8 cellular contexts compared by ENCODE assay signal in the genomic region with DNA sequence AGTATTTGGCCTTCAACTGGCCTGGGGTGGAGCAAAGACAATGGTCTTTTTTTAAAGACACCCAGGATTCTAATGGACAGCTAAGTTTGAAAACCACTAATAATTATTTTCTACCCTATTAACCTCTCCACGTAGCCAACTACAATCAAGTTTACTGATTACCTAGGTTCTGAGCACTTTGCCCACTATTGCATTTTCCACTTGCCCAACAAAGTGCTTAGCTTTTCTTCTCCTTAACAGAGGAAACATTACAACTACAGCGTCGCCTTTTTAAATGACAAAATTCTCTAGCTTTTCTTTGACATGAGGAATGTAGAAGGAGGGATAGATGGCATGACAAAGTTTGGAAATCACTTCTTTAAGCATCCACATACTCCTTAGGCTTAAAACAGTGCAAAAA. TPM values are rescaled to one million over a fixed set of nuclear protein-coding genes. Genes with fewer than 3 reads are reported as not detected.
DNase-seq lines count a peak whose midpoint lies in the region; TF ChIP-seq lines count a peak whose summit lies in the region.

No MANE protein-coding gene starts in this region.

- H3K9me3 ChIP-seq in GM23248 (ENCODE audit: low read depth) (no peaks in the 10 kb centered on the region), skeletal muscle satellite cell (replicated peaks; ENCODE audit: low read length) (no peaks in the 10 kb centered on the region)

- H3K27ac ChIP-seq in GM23248 = peak overlapping the region; percentile 98

- H3K4me2 ChIP-seq in GM23248 (ENCODE audit: unreplicated experiment) = peak overlapping the region; percentile 90
- H3K4me2 ChIP-seq in skeletal muscle satellite cell (ENCODE audit: low read length) = peak overlapping the region; percentile 88

- in situ Hi-C loops in GM23248 (cut with MboI) = no loop called here

- peaks cover 41% of the 10 kb centered on the region for H3F3A ChIP-seq in GM23248 (ENCODE audit: insufficient read depth)

- no peaks in the 10 kb centered on the region for H3K9me2 ChIP-seq in GM23248 (ENCODE audit: insufficient read depth)

- no peaks in the 10 kb centered on the region for H3K27me3 ChIP-seq in GM23248 (replicated peaks; ENCODE audit: insufficient read depth)
- H3K27me3 ChIP-seq in skeletal muscle satellite cell (ENCODE audit: control insufficient read depth, insufficient read depth, low read length) = no peaks in the 10 kb centered on the region

- H3K36me3 ChIP-seq in GM23248 (ENCODE audit: low read depth) (no peaks in the 10 kb centered on the region; the same call in 1 of the 2 replicates), skeletal muscle satellite cell (ENCODE audit: insufficient read depth, low read length) (no peaks in the 10 kb centered on the region)

- H3K9ac ChIP-seq in GM23248 (peak overlapping the region; percentile 100), skeletal muscle satellite cell (ENCODE audit: low read depth, low read length) (peak overlapping the region; percentile 99)

- 3 to 4% methylated on average over 3 of the region's 3 CpGs for WGBS in GM23248 (ENCODE audit: low coverage in 1 of 2, low lambda C conversion rate in 2 of 2, missing lambda C conversion rate in 2 of 2), 2 experiments

- TF ChIP-seq CTCF in WI38 (IDR thresholded peaks at IDR 0.05; ENCODE audit: low read depth, low read length) (no peak), fibroblast of the aortic adventitia (IDR thresholded peaks at IDR 0.05; ENCODE audit: insufficient read depth, low read length) (no peak)

- no peak overlapping the region for H2AFZ ChIP-seq in GM23248

- H3K79me2 ChIP-seq in GM23248 (ENCODE audit: insufficient read depth) = peaks cover 69% of the 10 kb centered on the region

- peaks cover 36% of the 10 kb centered on the region for H4K20me1 ChIP-seq in GM23248 (ENCODE audit: insufficient read depth)

- H3K4me3 ChIP-seq in GM23248 = peak overlapping the region; percentile 96
- H3K4me3 ChIP-seq in WI38 (ENCODE audit: low read depth, low read length) = peak overlapping the region; percentile 99
- peak overlapping the region; percentile 92 for H3K4me3 ChIP-seq in fibroblast of the aortic adventitia (ENCODE audit: low read depth, low read length)
- peak overlapping the region; percentile 81 for H3K4me3 ChIP-seq in skeletal muscle satellite cell (ENCODE audit: low read length)

- DNase-seq in GM23248 = no peak
- DNase-seq in fibroblast of the aortic adventitia (ENCODE audit: low read depth) = no peak
- DNase-seq in KG1 (lab: John Stamatoyannopoulos, UW) = no peak
- no peak for DNase-seq in pons (ENCODE audit: low spot score)
- no peak for DNase-seq in NCI-H1048 (lab: John Stamatoyannopoulos, UW)
- DNase-seq in putamen (ENCODE audit: low spot score) = no peak

- H3K4me1 ChIP-seq in GM23248 (ENCODE audit: insufficient read depth) = peaks cover 70% of the 10 kb centered on the region
- peaks cover 54% of the 10 kb centered on the region for H3K4me1 ChIP-seq in skeletal muscle satellite cell (ENCODE audit: control insufficient read depth, insufficient read depth, low read length)

RNA-seq across cellular contexts. Expression of gene CHIC2, which starts 2.0 kb away (rescaled TPM):
- 111 and 126 TPM in 2 replicates for total RNA-seq in GM23248 (2014; rRNA removed; shearing (Covaris generic))
- polyA plus RNA-seq in GM23248 (2016; fragmentation: Nextera tagmentation; extraction: Ambion mirVana) = 137 and 142 TPM in 2 replicates
- 39.2 and 88.4 TPM in 2 replicates for total RNA-seq in fibroblast of the aortic adventitia (ENCODE audit: low replicate concordance)
- total RNA-seq in skeletal muscle satellite cell (2012; rRNA removed) = 35.2 and 49.1 TPM in 2 replicates

RNA-seq across cellular contexts. Expression of gene GSX2, which starts 37.6 kb away (rescaled TPM):
- not detected in 2 replicates for total RNA-seq in GM23248 (2014; rRNA removed; shearing (Covaris generic))
- not detected in 2 replicates for polyA plus RNA-seq in GM23248 (2016; fragmentation: Nextera tagmentation; extraction: Ambion mirVana)
- not detected in 2 replicates for total RNA-seq in fibroblast of the aortic adventitia (ENCODE audit: low replicate concordance)
- not detected in 2 replicates for total RNA-seq in skeletal muscle satellite cell (2012; rRNA removed)
